In genomic region chr9:93648181-93648580, GRCh38 we compare ENCODE assay signal across 21 cellular contexts.
"Had no signal": no experiment of that assay in that cellular context is flagged by ENCODE, and none has a peak within 500 bp of the region (broad histone marks: within the 10 kb centered on the region; RNA-seq: fewer than 3 reads in every experiment).

No MANE protein-coding gene starts in this region.

- H3K4me1 ChIP-seq: breast epithelium, foreskin keratinocyte had no signal

- ATAC-seq: activated CD4-positive, alpha-beta T cell treated with anti-CD3 and anti-CD28 coated beads for 36 hours; activated naive CD8-positive, alpha-beta T cell treated with anti-CD3 and anti-CD28 coated beads, Interleukin-2, amount 50 U/mL, for 24 hours; foreskin keratinocyte; heart right ventricle; sciatic nerve; SK-N-SH treated with all-trans-retinoic acid at 6 μM for 48 hours; stimulated activated effector memory CD8-positive, alpha-beta T cell treated with anti-CD3 and anti-CD28 coated beads, Interleukin-12 subunit alpha, Interleukin-12 subunit beta, amount 100 ng/mL, for 72 hours had no signal

- H3K27me3 ChIP-seq: breast epithelium, esophagus muscularis mucosa, foreskin keratinocyte, heart right ventricle, SJCRH30, tibial artery had no signal

- DNase-seq: activated B cell treated with CpG ODN at 0.5 μM for 24 hours; activated CD4-positive, alpha-beta T cell treated with anti-CD3 and anti-CD28 coated beads for 36 hours; activated gamma-delta T cell; activated naive CD8-positive, alpha-beta T cell treated with anti-CD3 and anti-CD28 coated beads, Interleukin-2, amount 50 U/mL, for 24 hours; central memory CD4-positive, alpha-beta T cell; effector CD4-positive, alpha-beta T cell; foreskin keratinocyte; heart right ventricle; kidney glomerular epithelial cell; left ventricle myocardium inferior; SJCRH30; small intestine; stimulated activated CD4-positive, alpha-beta T cell treated with anti-CD3 and anti-CD28 coated beads, Interleukin-4, amount 100 ng/mL, for 24 hours; substantia nigra; T-helper 2 cell had no signal

- H3K9me3 ChIP-seq: breast epithelium, esophagus muscularis mucosa, heart right ventricle, left ventricle myocardium inferior, SJCRH30, tibial artery had no signal

- H3K27ac ChIP-seq: breast epithelium, esophagus muscularis mucosa, foreskin keratinocyte, heart right ventricle, left ventricle myocardium inferior, SJCRH30, tibial artery had no signal

- H3K4me3 ChIP-seq: breast epithelium, esophagus muscularis mucosa, heart right ventricle, left ventricle myocardium inferior, SJCRH30, tibial artery had no signal
